Comparison of ENCODE assay signal across 17 cellular contexts in genomic region chr2:127137225-127137624, GRCh38.
"Had no signal": no experiment of that assay in that cellular context is flagged by ENCODE, and none has a peak within 500 bp of the region (broad histone marks: within the 10 kb centered on the region; RNA-seq: fewer than 3 reads in every experiment).

No MANE protein-coding gene starts in this region.

- H3K27me3 ChIP-seq: left lung, sigmoid colon, suprapubic skin, thyroid gland had no signal

- H3K9ac ChIP-seq: parathyroid adenoma had no signal

- H3K9me3 ChIP-seq: mucosa of descending colon, prostate gland, sigmoid colon, suprapubic skin, thyroid gland had no signal

- H3K27ac ChIP-seq: left lung, parathyroid adenoma, prostate gland, sigmoid colon, suprapubic skin, thyroid gland had no signal

- ATAC-seq: left cardiac atrium; left lung; mucosa of descending colon; stimulated activated naive B cell treated with anti-CD40 and anti-IgM and Interleukin-4, amounts not matched to agents 10 μg/mL and 1 μg/mL and 100 μg/mL, for 72 hours had no signal

- H3K4me3 ChIP-seq: left lung, mucosa of descending colon, prostate gland, sigmoid colon, suprapubic skin, thyroid gland had no signal

- H3K4me1 ChIP-seq: parathyroid adenoma, prostate gland, sigmoid colon, suprapubic skin, thyroid gland had no signal

- H2AFZ ChIP-seq: parathyroid adenoma had no signal

- DNase-seq: cortex of kidney; effector CD4-positive, alpha-beta T cell; left cardiac atrium; mesenchymal stem cell; mucosa of descending colon; naive B cell; right cardiac atrium; sigmoid colon; stimulated activated CD4-positive, alpha-beta T cell treated with anti-CD3 and anti-CD28 coated beads, Interleukin-2, amount 100 ng/mL, for 24 hours; stimulated activated CD4-positive, alpha-beta T cell treated with anti-CD3 and anti-CD28 coated beads, Interleukin-4, amount 100 ng/mL, for 4 hours; stimulated activated naive B cell treated with anti-CD40 and anti-IgM and Interleukin-4, amounts not matched to agents 10 μg/mL and 1 μg/mL and 100 μg/mL, for 72 hours; thyroid gland; trophoblast cell had no signal

- H3K36me3 ChIP-seq: left lung, prostate gland, sigmoid colon, suprapubic skin, thyroid gland had no signal
